ENCODE assay signal across 9 cellular contexts in the genomic region with DNA sequence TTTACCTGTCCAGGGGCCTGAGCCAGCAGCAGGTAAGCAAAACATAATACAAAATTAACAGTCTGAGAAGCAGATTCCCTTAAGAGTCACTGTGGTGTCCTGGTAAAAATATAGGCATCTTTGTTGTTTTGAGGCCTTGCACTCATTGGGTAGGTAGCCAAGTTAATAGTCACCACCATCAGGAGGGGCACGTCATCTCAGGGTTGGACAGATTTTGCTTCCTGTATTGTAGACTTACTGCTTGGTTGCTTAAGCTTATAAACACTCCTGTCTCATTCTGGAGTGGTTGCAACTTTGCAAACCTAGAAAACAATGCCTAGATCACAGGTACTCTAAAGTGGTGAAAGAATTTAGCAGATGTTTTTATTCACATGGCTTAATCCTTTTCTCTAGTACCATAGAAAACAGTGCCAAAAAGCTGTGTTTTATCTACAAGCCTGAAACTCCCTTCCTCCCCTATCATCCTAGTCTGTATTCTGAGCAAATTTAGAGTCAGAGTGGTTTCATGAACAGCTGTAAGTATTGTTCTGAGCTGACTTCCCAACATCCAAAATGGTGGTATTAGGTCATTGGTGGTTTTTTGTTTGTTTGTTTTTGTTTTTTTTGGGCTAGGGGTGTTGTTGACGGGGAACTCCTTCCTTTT.
DNase-seq lines count a peak whose midpoint lies in the region; ATAC-seq, FAIRE-seq and TF ChIP-seq lines count a peak whose summit lies in the region.
"Had no signal": no experiment of that assay in that cellular context is flagged by ENCODE, and none has a peak within 500 bp of the region (broad histone marks: within the 10 kb centered on the region; RNA-seq: fewer than 3 reads in every experiment).

No MANE protein-coding gene starts in this region.

- H3K27me3 ChIP-seq in GM06990 (replicated peaks; ENCODE audit: control insufficient read depth, insufficient read depth, low read length) (no peaks in the 10 kb centered on the region), SJCRH30 (no peaks in the 10 kb centered on the region), endothelial cell of umbilical vein (ENCODE audit: control insufficient read depth in 2 of 2, insufficient read depth in 2 of 2, low read length in 2 of 2) (no peaks in the 10 kb centered on the region), parathyroid adenoma (ENCODE audit: control insufficient read depth, insufficient read depth, low read length) (no peaks in the 10 kb centered on the region)

- ATAC-seq in GM21723 (IDR thresholded peaks at IDR 0.05; ENCODE audit: unreplicated experiment), result peak; percentile 37

- FAIRE-seq in endothelial cell of umbilical vein (lab: Jason Lieb, UNC), result no peak
- FAIRE-seq: keratinocyte had no signal

- peaks cover 13% of the 10 kb centered on the region for H3K36me3 ChIP-seq in GM06990 (ENCODE audit: control insufficient read depth, insufficient read depth, low read length)
- peaks cover 34% of the 10 kb centered on the region for H3K36me3 ChIP-seq in SJCRH30
- H3K36me3 ChIP-seq in endothelial cell of umbilical vein (ENCODE audit: control insufficient read depth in 2 of 2, extremely low read depth in 1 of 2, insufficient read depth in 2 of 2, low read length in 2 of 2), result peaks cover 2 to 3% of the 10 kb centered on the region in 2 experiments
- no peaks in the 10 kb centered on the region for H3K36me3 ChIP-seq in parathyroid adenoma (ENCODE audit: control insufficient read depth, insufficient read depth, low read length)

- peak overlapping the region; percentile 62 for H3K27ac ChIP-seq in SJCRH30
- H3K27ac ChIP-seq in endothelial cell of umbilical vein (ENCODE audit: insufficient read depth, low read depth, low read length), result peak overlapping the region; percentile 91
- H3K27ac ChIP-seq in parathyroid adenoma, result peak overlapping the region; percentile 64

- H3K79me2 ChIP-seq in endothelial cell of umbilical vein (ENCODE audit: control insufficient read depth, insufficient read depth, low read length) (peaks cover 35% of the 10 kb centered on the region), parathyroid adenoma (no peaks in the 10 kb centered on the region)

- CTCF ChIA-PET in endothelial cell of umbilical vein (lab: Charles Lee), result interaction anchor here (0.8 to 1.5 kb wide), 6 partner anchors 17 to 285 kb away, joined by 3 to 8 read pairs (median 6); no protein-coding TSS in a partner anchor

- H4K20me1 ChIP-seq in endothelial cell of umbilical vein (replicated peaks; ENCODE audit: control insufficient read depth, extremely low read depth, insufficient read depth, low read length), result no peaks in the 10 kb centered on the region

- POLR2A ChIA-PET in endothelial cell of umbilical vein (lab: Charles Lee), result interaction anchor here (1.7 kb wide), 1 partner anchor 25 kb away, joined by 5 read pairs; no protein-coding TSS in a partner anchor

- H3K4me1 ChIP-seq in SJCRH30 (peaks cover 34% of the 10 kb centered on the region), endothelial cell of umbilical vein (ENCODE audit: control insufficient read depth, extremely low read depth, insufficient read depth, low read length) (peaks cover 67% of the 10 kb centered on the region), parathyroid adenoma (peaks cover 14% of the 10 kb centered on the region)

- H3K9me1 ChIP-seq in endothelial cell of umbilical vein (replicated peaks; ENCODE audit: control insufficient read depth, extremely low read depth, insufficient read depth, low read length), result no peaks in the 10 kb centered on the region

- no peak for TF ChIP-seq CTCF in GM06990 (IDR thresholded peaks at IDR 0.05; ENCODE audit: insufficient read depth, low read length, poor library complexity, severe bottlenecking)
- no peak for TF ChIP-seq CTCF in endothelial cell of umbilical vein (IDR thresholded peaks at IDR 0.05; ENCODE audit: extremely low read depth in 1 of 2, insufficient read depth in 1 of 2, low read depth in 1 of 2, low read length in 2 of 2)
- TF ChIP-seq CTCF in parathyroid adenoma (IDR thresholded peaks at IDR 0.05), result no peak

- TF ChIP-seq POLR2A in endothelial cell of umbilical vein (IDR thresholded peaks at IDR 0.05; ENCODE audit: low read depth, low read length), result no peak

- H3K4me2 ChIP-seq in endothelial cell of umbilical vein (ENCODE audit: insufficient read depth, low read length), result peak overlapping the region; percentile 72
- H3K4me2 ChIP-seq in parathyroid adenoma (ENCODE audit: low read length), result peak overlapping the region; percentile 29

- DNase-seq in GM06990 (ENCODE audit: extremely low read depth, insufficient read length) (peak; percentile 41), SJCRH30 (no peak), endothelial cell of umbilical vein (ENCODE audit: low read depth, low spot score) (peak; percentile 80), hypothalamus (lab: John Stamatoyannopoulos, UW) (no peak), epidermal melanocyte (ENCODE audit: insufficient read length, low spot score) (no peak), amniotic stem cell (lab: John Stamatoyannopoulos, UW) (no peak)

- H3K9me3 ChIP-seq in SJCRH30 (replicated peaks) (no peaks in the 10 kb centered on the region), endothelial cell of umbilical vein (replicated peaks; ENCODE audit: control insufficient read depth, insufficient read depth, low read length) (no peaks in the 10 kb centered on the region), parathyroid adenoma (ENCODE audit: control insufficient read depth, low read length) (no peaks in the 10 kb centered on the region)

- peak overlapping the region; percentile 55 for H3K4me3 ChIP-seq in GM06990 (replicated peaks; ENCODE audit: low read depth, low read length)
- H3K4me3 ChIP-seq in SJCRH30, result no peak overlapping the region
- peak overlapping the region in 1 of 3 experiments; percentile 55 for H3K4me3 ChIP-seq in endothelial cell of umbilical vein (replicated peaks in 1 of 3; ENCODE audit: insufficient read depth in 1 of 3, low read depth in 1 of 3, low read length in 3 of 3)
- no peak overlapping the region for H3K4me3 ChIP-seq in parathyroid adenoma (ENCODE audit: low read depth, low read length)

- dilution Hi-C loops in endothelial cell of umbilical vein (cut with MboI; ENCODE audit: extremely low pct_ligation_motif_present, low sequenced_read_pairs), result no loop called here

- intact Hi-C loops in endothelial cell of umbilical vein (cut with micrococcal nuclease), result loop anchor here (1.0 to 10.0 kb wide), 9 partner anchors 10 to 287 kb away; no protein-coding TSS in a partner anchor

- H2AFZ ChIP-seq in endothelial cell of umbilical vein (ENCODE audit: low read depth, low read length), result no peak overlapping the region
- H2AFZ ChIP-seq in parathyroid adenoma, result no peak overlapping the region

- H3K9ac ChIP-seq in endothelial cell of umbilical vein (replicated peaks; ENCODE audit: extremely low read depth, insufficient read depth, low read length) (peak overlapping the region; percentile 82), parathyroid adenoma (no peak overlapping the region)

- no TSS peak for BruUV-seq in endothelial cell of umbilical vein (replicated peaks; lab: Mats Ljungman, UMichigan)

TF ChIP-seq in endothelial cell of umbilical vein, 7 proteins besides CTCF, POLR2A, EP300 and RAD21:
- TF ChIP-seq JUN (IDR thresholded peaks at IDR 0.05; ENCODE audit: borderline replicate concordance, insufficient read depth, insufficient read length, low read depth) (no peak), MYC (IDR thresholded peaks at IDR 0.05; ENCODE audit: low read depth, low read length) (no peak)
TF ChIP-seq in endothelial cell of umbilical vein: peak in this region for 0.

Comparison
In these comparisons a context has a peak if more than half of its experiments do, and no peak if none do; other contexts are left out.
1. DNase-seq: peak in GM06990 (single experiment) and endothelial cell of umbilical vein (single experiment); none in SJCRH30 (0 of 2), hypothalamus (0 of 51), epidermal melanocyte (single experiment) and amniotic stem cell (single experiment).
2. Peak in every context shown above with its lines, with median percentiles within 50 percentile points of each other: H3K27ac ChIP-seq.